1 cellular context compared by ENCODE assay signal in the genomic region with DNA sequence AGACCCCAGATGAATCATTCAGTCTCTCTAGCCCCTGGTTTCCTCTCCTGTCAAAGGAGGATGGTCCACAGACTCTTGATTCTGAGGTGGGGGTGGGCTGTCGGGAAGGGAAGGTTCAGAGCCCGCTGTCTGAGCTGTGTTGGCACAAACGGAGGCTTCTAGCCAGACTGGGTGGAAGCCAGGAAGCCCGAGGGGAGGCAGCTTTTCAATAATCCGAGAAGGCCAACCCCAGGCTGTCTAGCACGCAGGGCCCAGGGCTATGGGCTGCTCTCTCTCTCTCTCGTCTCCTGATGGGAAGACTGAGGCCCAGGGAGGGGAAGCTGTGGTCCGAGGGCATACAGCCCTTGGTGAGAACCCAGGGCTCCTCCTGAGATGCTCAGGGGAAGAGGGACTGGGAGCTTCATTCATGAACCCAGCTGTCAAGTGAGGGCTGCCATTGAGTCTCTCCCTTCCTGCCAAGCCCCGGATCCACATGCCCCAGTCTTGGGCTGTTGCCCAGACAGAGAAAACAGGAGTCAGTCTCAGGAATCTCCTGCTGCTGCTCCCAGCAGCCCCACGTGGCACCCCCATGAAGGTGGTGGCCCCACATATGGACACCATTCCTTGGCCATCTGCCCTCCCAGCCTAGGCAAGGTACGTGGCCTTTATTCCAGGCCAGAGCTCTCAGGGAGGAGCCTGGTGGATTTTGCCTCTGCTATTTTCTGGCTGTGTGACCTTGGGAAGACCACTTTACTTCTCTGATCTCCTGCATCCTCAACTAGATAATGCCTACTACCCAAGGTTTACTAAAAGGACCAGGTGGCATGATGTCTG.
TF ChIP-seq lines count a peak whose summit lies in the region.

No MANE protein-coding gene starts in this region.

TF ChIP-seq in K562, 482 proteins besides CTCF, POLR2A, EP300 and RAD21 (continued from another document):
- TF ChIP-seq ZNF518B (CRISPR knock-in tag; IDR thresholded peaks at IDR 0.05) (no peak), ZNF780A (CRISPR knock-in tag; IDR thresholded peaks at IDR 0.05) (no peak), NELFE (IDR thresholded peaks at IDR 0.05; ENCODE audit: insufficient read depth, insufficient read length) (no peak)
